Comparison of ENCODE assay signal across 24 cellular contexts in the genomic region with DNA sequence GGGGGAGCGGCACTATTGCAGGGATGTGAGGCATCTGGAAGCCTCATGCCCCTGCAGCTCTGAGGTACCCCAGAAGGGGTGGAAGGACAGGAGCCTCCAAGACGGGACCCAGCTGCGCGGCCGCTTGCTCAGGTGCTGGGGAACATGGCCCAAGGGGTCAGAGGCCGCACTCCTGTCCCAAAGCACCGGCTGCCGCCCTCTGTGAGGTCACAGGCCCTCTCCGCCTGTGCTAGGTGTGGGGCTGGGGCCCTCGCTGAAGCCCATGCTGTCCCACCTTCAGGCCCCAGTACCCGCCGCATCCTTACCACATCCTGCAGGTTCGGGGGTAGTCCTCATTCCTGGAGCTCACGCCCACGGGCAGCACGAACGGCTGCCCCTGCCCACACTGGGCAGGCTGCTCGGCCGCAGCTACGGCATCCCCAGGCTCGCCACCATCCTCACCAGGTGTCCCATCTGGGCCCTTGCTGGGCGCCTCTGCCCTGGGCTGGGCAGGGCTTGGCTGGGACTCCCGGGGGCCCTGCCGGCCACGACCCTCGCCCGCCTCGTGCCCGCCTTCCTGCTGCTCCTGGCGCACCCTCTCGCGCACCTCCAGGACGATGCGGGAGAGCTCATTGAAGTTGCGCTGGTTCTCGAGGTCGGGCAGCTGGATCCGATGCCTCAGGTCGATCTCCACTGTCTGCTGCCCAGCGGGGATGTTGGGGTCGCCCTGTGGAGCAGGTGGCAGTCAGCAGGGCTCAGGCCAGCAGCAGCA.
"Had no signal": no experiment of that assay in that cellular context is flagged by ENCODE, and none has a peak within 500 bp of the region (broad histone marks: within the 10 kb centered on the region; RNA-seq: fewer than 3 reads in every experiment).

No MANE protein-coding gene starts in this region.

- H3K9me3 Mint-ChIP-seq: activated naive CD4-positive, alpha-beta T cell treated with anti-CD3 and anti-CD28 coated beads, Interleukin-2, amount 50 U/mL, for 72 hours; activated T-cell treated with anti-CD3 and anti-CD28 coated beads, Interleukin-2, amount 50 U/mL, for 24 hours; T-helper 1 cell treated with Interleukin-12 subunit alpha and Interleukin-12 subunit beta and Interleukin-4 antibody, amounts not matched to agents 30 μg/mL and 1 μg/mL, for 36 hours; WTC11 had no signal

- H3K36me3 ChIP-seq: MG63 had no signal

- DNase-seq: activated CD4-positive, alpha-beta T cell treated with anti-CD3 and anti-CD28 coated beads for 48 hours; activated CD4-positive, alpha-beta T cell treated with anti-CD3 and anti-CD28 coated beads, Interleukin-2, amount 50 U/mL, for 4 hours; activated CD4-positive, CD25-positive, alpha-beta regulatory T cell treated with anti-CD3 and anti-CD28 coated beads, Interleukin-2, amount 50 U/mL, for 72 hours; activated CD8-positive, alpha-beta memory T cell treated with anti-CD3 and anti-CD28 coated beads, Interleukin-2, amount 10 ng/mL, durations not matched to agents 7 days and 5 days; activated CD8-positive, alpha-beta T cell treated with anti-CD3 and anti-CD28 coated beads, Interleukin-2, amount 10 ng/mL, durations not matched to agents 7 days and 5 days; activated effector memory CD4-positive, alpha-beta T cell treated with anti-CD3 and anti-CD28 coated beads, Interleukin-2, amount 50 U/mL, for 16 hours; activated naive CD4-positive, alpha-beta T cell treated with Interleukin-2 at 50 U/mL for 16 hours; activated T-cell treated with anti-CD3 and anti-CD28 coated beads, Interleukin-2, amount 50 U/mL, for 24 hours; brain microvascular endothelial cell; MG63; MV-4-11; NCI-H1092 treated with DMSO at 0.1 percent for 48 hours; NCI-H1417 treated with DMSO at 0.1 percent for 48 hours; NCI-H1694 treated with DMSO at 0.1 percent for 48 hours; NCI-H2029 treated with DMSO at 0.1 percent for 48 hours; NCI-H345; NCI-H510A; NCI-H526 treated with DMSO at 0.1 percent for 48 hours; NCI-H82; SHP77; T-helper 9 cell had no signal

- H3K9me3 ChIP-seq: MG63 had no signal

- H3K4me3 Mint-ChIP-seq: activated CD8-positive, alpha-beta memory T cell treated with anti-CD3 and anti-CD28 coated beads, Interleukin-2, amount 10 ng/mL, durations not matched to agents 7 days and 5 days; activated CD8-positive, alpha-beta T cell treated with anti-CD3 and anti-CD28 coated beads, Interleukin-2, amount 10 ng/mL, durations not matched to agents 7 days and 5 days; activated T-cell treated with anti-CD3 and anti-CD28 coated beads, Interleukin-2, amount 50 U/mL, for 24 hours; T-helper 1 cell treated with Interleukin-12 subunit alpha and Interleukin-12 subunit beta and Interleukin-4 antibody, amounts not matched to agents 30 μg/mL and 1 μg/mL, for 36 hours; WTC11 had no signal

- H3K27ac ChIP-seq: brain microvascular endothelial cell had no signal

- H3K27ac Mint-ChIP-seq: activated CD8-positive, alpha-beta T cell treated with anti-CD3 and anti-CD28 coated beads, Interleukin-2, amount 10 ng/mL, durations not matched to agents 7 days and 5 days; activated naive CD4-positive, alpha-beta T cell treated with anti-CD3 and anti-CD28 coated beads, Interleukin-2, amount 50 U/mL, for 72 hours; activated T-cell treated with anti-CD3 and anti-CD28 coated beads, Interleukin-2, amount 50 U/mL, for 24 hours; T-helper 1 cell treated with Interleukin-12 subunit alpha and Interleukin-12 subunit beta and Interleukin-4 antibody, amounts not matched to agents 30 μg/mL and 1 μg/mL, for 36 hours; WTC11 had no signal

- H3K4me3 ChIP-seq: MG63 had no signal

- H3K27me3 Mint-ChIP-seq: activated CD8-positive, alpha-beta memory T cell treated with anti-CD3 and anti-CD28 coated beads, Interleukin-2, amount 10 ng/mL, durations not matched to agents 7 days and 5 days; activated T-cell treated with anti-CD3 and anti-CD28 coated beads, Interleukin-2, amount 50 U/mL, for 24 hours had no signal

- H3K27me3 ChIP-seq: brain microvascular endothelial cell, MG63 had no signal

- ATAC-seq: activated CD8-positive, alpha-beta memory T cell treated with anti-CD3 and anti-CD28 coated beads, Interleukin-2, amount 10 ng/mL, durations not matched to agents 7 days and 5 days; activated CD8-positive, alpha-beta T cell treated with anti-CD3 and anti-CD28 coated beads, Interleukin-2, amount 10 ng/mL, durations not matched to agents 7 days and 5 days; activated naive CD4-positive, alpha-beta T cell treated with anti-CD3 and anti-CD28 coated beads, Interleukin-2, amount 50 U/mL, for 72 hours; WTC11 had no signal
